ENCODE assay signal across 1 cellular context in the genomic region with DNA sequence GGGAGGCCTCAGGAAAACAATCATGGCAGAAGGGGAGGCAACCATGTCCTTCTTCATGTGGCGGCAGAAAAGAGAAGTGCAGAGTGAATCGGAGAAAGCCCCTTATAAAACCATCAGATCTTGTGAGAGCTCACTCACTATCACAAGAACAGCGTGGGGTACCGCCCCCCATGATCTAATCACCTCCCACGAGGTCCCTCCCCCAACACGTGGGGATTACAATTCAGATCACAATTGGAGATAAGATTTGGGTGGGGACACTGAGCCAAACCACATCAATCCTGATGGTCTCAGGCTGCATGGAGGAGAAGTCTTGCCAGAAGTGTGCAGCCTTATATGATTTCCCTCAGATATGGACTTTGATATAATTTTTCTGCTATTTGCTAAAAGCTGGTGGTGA.
TF ChIP-seq lines count a peak whose summit lies in the region.

No MANE protein-coding gene starts in this region.

TF ChIP-seq in K562, 482 proteins besides CTCF, POLR2A, EP300 and RAD21:
- TF ChIP-seq, protein P1, sequence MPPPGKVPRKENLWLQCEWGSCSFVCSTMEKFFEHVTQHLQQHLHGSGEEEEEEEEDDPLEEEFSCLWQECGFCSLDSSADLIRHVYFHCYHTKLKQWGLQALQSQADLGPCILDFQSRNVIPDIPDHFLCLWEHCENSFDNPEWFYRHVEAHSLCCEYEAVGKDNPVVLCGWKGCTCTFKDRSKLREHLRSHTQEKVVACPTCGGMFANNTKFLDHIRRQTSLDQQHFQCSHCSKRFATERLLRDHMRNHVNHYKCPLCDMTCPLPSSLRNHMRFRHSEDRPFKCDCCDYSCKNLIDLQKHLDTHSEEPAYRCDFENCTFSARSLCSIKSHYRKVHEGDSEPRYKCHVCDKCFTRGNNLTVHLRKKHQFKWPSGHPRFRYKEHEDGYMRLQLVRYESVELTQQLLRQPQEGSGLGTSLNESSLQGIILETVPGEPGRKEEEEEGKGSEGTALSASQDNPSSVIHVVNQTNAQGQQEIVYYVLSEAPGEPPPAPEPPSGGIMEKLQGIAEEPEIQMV (tag; conservative IDR thresholded peaks at IDR 0.05; ENCODE audit: low read depth): no peak
- TF ChIP-seq, protein P2, sequence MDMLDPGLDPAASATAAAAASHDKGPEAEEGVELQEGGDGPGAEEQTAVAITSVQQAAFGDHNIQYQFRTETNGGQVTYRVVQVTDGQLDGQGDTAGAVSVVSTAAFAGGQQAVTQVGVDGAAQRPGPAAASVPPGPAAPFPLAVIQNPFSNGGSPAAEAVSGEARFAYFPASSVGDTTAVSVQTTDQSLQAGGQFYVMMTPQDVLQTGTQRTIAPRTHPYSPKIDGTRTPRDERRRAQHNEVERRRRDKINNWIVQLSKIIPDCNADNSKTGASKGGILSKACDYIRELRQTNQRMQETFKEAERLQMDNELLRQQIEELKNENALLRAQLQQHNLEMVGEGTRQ (CRISPR knock-in tag; IDR thresholded peaks at IDR 0.05): 0 out of 2 replicates have a peak, but pooled peaks have one; percentile 20
- TF ChIP-seq CBX5 (IDR thresholded peaks at IDR 0.05; ENCODE audit: borderline replicate concordance, low read depth): no peak
TF ChIP-seq in K562: peak in this region for 1.
